Comparison of ENCODE assay signal across 18 cellular contexts in genomic region chr3:88460369-88460768, GRCh38.
DNase-seq lines count a peak whose midpoint lies in the region; ATAC-seq, FAIRE-seq and TF ChIP-seq lines count a peak whose summit lies in the region.
"Had no signal": no experiment of that assay in that cellular context is flagged by ENCODE, and none has a peak within 500 bp of the region (broad histone marks: within the 10 kb centered on the region; RNA-seq: fewer than 3 reads in every experiment).

No MANE protein-coding gene starts in this region.

- H4K8ac ChIP-seq in IMR-90 (ENCODE audit: low read depth in 2 of 2, low read length in 2 of 2) = no peak overlapping the region

- ATAC-seq in A549 (no peak), IMR-90 (ENCODE audit: low read depth) (no peak), K562 (no peak), HG03457 (IDR thresholded peaks at IDR 0.05; ENCODE audit: unreplicated experiment) (no peak)
- ATAC-seq: CD8-positive, alpha-beta T cell had no signal

- no peaks in the 10 kb centered on the region for H3K36me3 ChIP-seq in IMR-90 (ENCODE audit: control insufficient read depth, insufficient read depth, low read length)
- H3K36me3 ChIP-seq in K562 (ENCODE audit: control insufficient read depth, insufficient read depth, low read length) = no peaks in the 10 kb centered on the region
- H3K36me3 ChIP-seq: BLaER1 treated with 17β-estradiol and CSF1 and Interleukin-3, amounts not matched to agents 10 nM and 100 nM had no signal

- DNase-seq in A549 (ENCODE audit: low read depth in 1 of 2, low spot score in 1 of 2) (no peak), IMR-90 (no peak), K562 (ENCODE audit: extremely low read depth in 1 of 4, low spot score in 3 of 4) (no peak), NCI-H2029 treated with DMSO at 0.1 percent for 48 hours (lab: John Stamatoyannopoulos, UW) (no peak)
- DNase-seq: 8988T; AML-193; Caco-2; Calu3; CD4-positive, alpha-beta T cell; CD8-positive, alpha-beta T cell; DMS79 treated with DMSO at 0.1 percent for 48 hours; GF-D8 had no signal

- BruUV-seq in IMR-90 (replicated peaks; lab: Mats Ljungman, UMichigan) (no TSS peak), K562 (replicated peaks; lab: Mats Ljungman, UMichigan) (no TSS peak)

- CTCF ChIA-PET in A549 (lab: Yijun Ruan, JAX) (no interaction called here), IMR-90 (lab: Yijun Ruan, JAX) (no interaction called here), K562 (lab: Yijun Ruan, JAX; ENCODE audit: low intra/inter-chr PET ratio) (no interaction called here)

- no peak overlapping the region for H3K4me2 ChIP-seq in A549
- H3K4me2 ChIP-seq in IMR-90 (ENCODE audit: low read depth, low read length) = no peak overlapping the region
- H3K4me2 ChIP-seq in K562 (ENCODE audit: insufficient read depth, low read length) = no peak overlapping the region
- H3K4me2 ChIP-seq: BLaER1 treated with 17β-estradiol and CSF1 and Interleukin-3, amounts not matched to agents 10 nM and 100 nM had no signal

- TF ChIP-seq POLR2A in A549 (IDR thresholded peaks at IDR 0.05; ENCODE audit: low read length) (no peak), IMR-90 (IDR thresholded peaks at IDR 0.05; ENCODE audit: low read depth, low read length) (no peak), K562 (conservative IDR thresholded peaks at IDR 0.05) (no peak)

- no peak overlapping the region for H4K5ac ChIP-seq in IMR-90 (ENCODE audit: low read depth, low read length)

- H4K91ac ChIP-seq in IMR-90 (ENCODE audit: insufficient read depth, low read depth, low read length) = no peak overlapping the region

- no peak overlapping the region for H2AK5ac ChIP-seq in IMR-90 (ENCODE audit: low read depth, low read length)

- dilution Hi-C loops in IMR-90 (cut with HindIII; ENCODE audit: low sequenced_read_pairs, unreplicated experiment) = no loop called here

- H2BK5ac ChIP-seq in IMR-90 (ENCODE audit: low read depth, low read length, poor library complexity, severe bottlenecking) = no peak overlapping the region

- no peak overlapping the region for H2AFZ ChIP-seq in IMR-90 (replicated peaks; ENCODE audit: low read length, poor library complexity)
- no peak overlapping the region for H2AFZ ChIP-seq in K562 (ENCODE audit: low read depth, low read length)

- no peak for TF ChIP-seq EP300 in A549 (IDR thresholded peaks at IDR 0.05)
- no peak for TF ChIP-seq EP300 in K562 (IDR thresholded peaks at IDR 0.05; ENCODE audit: low read length)

- no peak overlapping the region for H3K56ac ChIP-seq in IMR-90 (ENCODE audit: extremely low read depth, insufficient read depth, low read length)

- H3K27ac ChIP-seq in A549 (no peak overlapping the region), IMR-90 (ENCODE audit: insufficient read depth, low read length) (no peak overlapping the region), K562 (ENCODE audit: extremely low read depth, low read depth, low read length) (no peak overlapping the region)
- H3K27ac ChIP-seq: BLaER1 treated with 17β-estradiol and CSF1 and Interleukin-3, amounts not matched to agents 10 nM and 100 nM; C4-2B had no signal

- H3K27me3 ChIP-seq in IMR-90 (ENCODE audit: control insufficient read depth, insufficient read depth, low read length) (no peaks in the 10 kb centered on the region), K562 (ENCODE audit: control insufficient read depth in 2 of 2, insufficient read depth in 2 of 2, low read length in 2 of 2) (no peaks in the 10 kb centered on the region)
- H3K27me3 ChIP-seq: BLaER1 treated with 17β-estradiol and CSF1 and Interleukin-3, amounts not matched to agents 10 nM and 100 nM had no signal

- H3K4ac ChIP-seq in IMR-90 (ENCODE audit: low read depth, low read length) = no peak overlapping the region

- H3K4me3 ChIP-seq in A549 = no peak overlapping the region
- H3K4me3 ChIP-seq in IMR-90 (ENCODE audit: insufficient read depth, low read depth, low read length) = no peak overlapping the region
- no peak overlapping the region for H3K4me3 ChIP-seq in K562
- H3K4me3 ChIP-seq: BLaER1 treated with 17β-estradiol and CSF1 and Interleukin-3, amounts not matched to agents 10 nM and 100 nM had no signal

- no peak for TF ChIP-seq CTCF in A549 (IDR thresholded peaks at IDR 0.05)
- TF ChIP-seq CTCF in IMR-90 (conservative IDR thresholded peaks at IDR 0.05; ENCODE audit: low read depth, low read length) = no peak
- TF ChIP-seq CTCF in K562 (IDR thresholded peaks at IDR 0.05 in 2 of 3, conservative IDR thresholded peaks at IDR 0.05 in 1 of 3; ENCODE audit: insufficient read depth in 2 of 3, low read depth in 1 of 3, low read length in 3 of 3) = no peak

- H3K4me1 ChIP-seq in A549 (no peaks in the 10 kb centered on the region), IMR-90 (ENCODE audit: control insufficient read depth, insufficient read depth, low read length) (no peaks in the 10 kb centered on the region), K562 (replicated peaks in 1 of 2; ENCODE audit: control insufficient read depth in 2 of 2, insufficient read depth in 2 of 2, low read length in 2 of 2) (no peaks in the 10 kb centered on the region)
- H3K4me1 ChIP-seq: BLaER1 treated with 17β-estradiol and CSF1 and Interleukin-3, amounts not matched to agents 10 nM and 100 nM; Caco-2 had no signal

- no peak overlapping the region for H2BK15ac ChIP-seq in IMR-90 (ENCODE audit: low read depth, low read length)

- no peaks in the 10 kb centered on the region for H3K79me1 ChIP-seq in IMR-90 (ENCODE audit: low read depth in 1 of 2, low read length in 2 of 2)

- no peak overlapping the region for H2BK120ac ChIP-seq in IMR-90 (ENCODE audit: low read depth, low read length)

- H3K79me2 ChIP-seq in K562 (ENCODE audit: control insufficient read depth, insufficient read depth, low read length) = no peaks in the 10 kb centered on the region

- in situ Hi-C loops in IMR-90 (cut with MboI; ENCODE audit: low sequenced_read_pairs) = no loop called here
- in situ Hi-C loops in K562 (cut with MboI) = no loop called here

- H3K9me3 ChIP-seq in A549 (no peaks in the 10 kb centered on the region), IMR-90 (ENCODE audit: control insufficient read depth, insufficient read depth, low read length) (no peaks in the 10 kb centered on the region), K562 (replicated peaks; ENCODE audit: control insufficient read depth, insufficient read depth, low read depth, low read length) (no peaks in the 10 kb centered on the region)
- H3K9me3 ChIP-seq: BLaER1 treated with 17β-estradiol and CSF1 and Interleukin-3, amounts not matched to agents 10 nM and 100 nM; Caco-2 had no signal

- FAIRE-seq in A549 (lab: Jason Lieb, UNC) = no peak
- FAIRE-seq in K562 (lab: Jason Lieb, UNC) = no peak
- FAIRE-seq: D721Med, GM12891, GM19239 had no signal

- WGBS in A549 (ENCODE audit: missing lambda C conversion rate) = 27% methylated on average over 3 of the region's 3 CpGs
- WGBS in IMR-90 (ENCODE audit: extremely low coverage in 2 of 2, insufficient read length in 1 of 2), 2 experiments = no CpG with 5 or more reads among the region's 3 CpGs
- WGBS in K562 (ENCODE audit: insufficient coverage, low coverage, missing lambda C conversion rate) = 0% methylated on average over 3 of the region's 3 CpGs

- H3K9me1 ChIP-seq in IMR-90 (ENCODE audit: insufficient read depth, low read length) = no peaks in the 10 kb centered on the region
- no peaks in the 10 kb centered on the region for H3K9me1 ChIP-seq in K562 (ENCODE audit: control insufficient read depth, insufficient read depth, low read length)

- intact Hi-C loops in IMR-90 (cut with micrococcal nuclease) = no loop called here
- intact Hi-C loops in K562 (cut with micrococcal nuclease) = no loop called here

- H3K14ac ChIP-seq in IMR-90 (replicated peaks; ENCODE audit: low read depth, low read length) = no peak overlapping the region

- H2AK9ac ChIP-seq in IMR-90 (replicated peaks; ENCODE audit: low read depth, low read length, poor library complexity) = no peak overlapping the region

- H3K9ac ChIP-seq in IMR-90 (ENCODE audit: low read depth, low read length) = no peak overlapping the region
- no peak overlapping the region for H3K9ac ChIP-seq in K562 (ENCODE audit: insufficient read depth in 1 of 2, low read depth in 2 of 2, low read length in 2 of 2)
- H3K9ac ChIP-seq: BLaER1 treated with 17β-estradiol and CSF1 and Interleukin-3, amounts not matched to agents 10 nM and 100 nM had no signal

- no peak overlapping the region for H3K23ac ChIP-seq in IMR-90 (ENCODE audit: low read depth, low read length)

- POLR2A ChIA-PET in A549 (lab: Yijun Ruan, JAX) (no interaction called here), IMR-90 (lab: Charles Lee; ENCODE audit: unreplicated experiment) (no interaction called here), K562 (lab: Yijun Ruan, JAX) (no interaction called here)

- H4K20me1 ChIP-seq in IMR-90 (ENCODE audit: insufficient read depth, low read length) (no peaks in the 10 kb centered on the region), K562 (replicated peaks; ENCODE audit: control insufficient read depth, insufficient read depth, low read length) (no peaks in the 10 kb centered on the region)
- H4K20me1 ChIP-seq: BLaER1 treated with 17β-estradiol and CSF1 and Interleukin-3, amounts not matched to agents 10 nM and 100 nM had no signal

- H3K18ac ChIP-seq in IMR-90 (ENCODE audit: low read depth, low read length) = no peak overlapping the region

- TF ChIP-seq RAD21 in A549 (conservative IDR thresholded peaks at IDR 0.05 in 1 of 2, IDR thresholded peaks at IDR 0.05 in 1 of 2) (no peak), IMR-90 (IDR thresholded peaks at IDR 0.05; ENCODE audit: low read length) (no peak), K562 (CRISPR knock-in tag; conservative IDR thresholded peaks at IDR 0.05 in 1 of 2, IDR thresholded peaks at IDR 0.05 in 1 of 2) (no peak)

- no peak overlapping the region for H2BK20ac ChIP-seq in IMR-90 (ENCODE audit: low read depth, low read length)

TF ChIP-seq in A549, 52 proteins besides CTCF, POLR2A, EP300 and RAD21:
- no peak for TF ChIP-seq CBX8 (IDR thresholded peaks at IDR 0.05)
- peak; percentile 57 for TF ChIP-seq MAFK (IDR thresholded peaks at IDR 0.05; ENCODE audit: partially characterized antibody)

TF ChIP-seq in IMR-90, 13 proteins besides CTCF, POLR2A, EP300 and RAD21:
- TF ChIP-seq BHLHE40 (IDR thresholded peaks at IDR 0.05; ENCODE audit: low read depth, low read length) (no peak), MAFK (IDR thresholded peaks at IDR 0.05; ENCODE audit: low read depth, low read length) (peak; percentile 61)

TF ChIP-seq in K562, 482 proteins besides CTCF, POLR2A, EP300 and RAD21 (continues in another document):
- TF ChIP-seq C11orf30 (IDR thresholded peaks at IDR 0.05; ENCODE audit: low read depth) = peak; percentile 10; the same call in 1 of the 2 replicates
- TF ChIP-seq ZNF316 (IDR thresholded peaks at IDR 0.05) = peak; percentile 62
- TF ChIP-seq HOXB6 (CRISPR knock-in tag; IDR thresholded peaks at IDR 0.05; ENCODE audit: borderline replicate concordance) = no peak

Comparison
In these comparisons a context has a peak if more than half of its experiments do, and no peak if none do; other contexts are left out.
1. Of the 35 proteins assayed by ChIP-seq in both K562 and A549: peak only in K562: none; only in A549: MAFK; in both: none; in neither: 34.